Comparison of ENCODE assay signal across 8 cellular contexts in genomic region chr1:244450597-244451538, GRCh38. TPM values are rescaled to one million over a fixed set of nuclear protein-coding genes. Genes with fewer than 3 reads are reported as not detected.
DNase-seq lines count a peak whose midpoint lies in the region; ATAC-seq and TF ChIP-seq lines count a peak whose summit lies in the region.

No MANE protein-coding gene starts in this region.

- peak overlapping the region; percentile 94 for H3K27ac ChIP-seq in CD4-positive, alpha-beta memory T cell (ENCODE audit: low read depth, low read length)
- H3K27ac ChIP-seq in adrenal gland (peak overlapping the region; percentile 95 to 98 (median 96)), rectal smooth muscle tissue (ENCODE audit: low read depth, low read length) (peak overlapping the region; percentile 93)

- peak overlapping the region; percentile 88 to 99 (median 96) for H3K4me3 Mint-ChIP-seq in CD4-positive, alpha-beta memory T cell

- DNase-seq in CD4-positive, alpha-beta memory T cell = peak; percentile 62 to 76 (median 69)
- peak; percentile 55 for DNase-seq in HT1080 (ENCODE audit: low read depth)
- DNase-seq in T follicular helper cell (ENCODE audit: low read depth) = peak; percentile 39
- DNase-seq in adrenal gland = peak; percentile 58 to 74 (median 65)
- DNase-seq in left ventricle myocardium superior = peak; percentile 75

- H3K27me3 ChIP-seq in CD4-positive, alpha-beta memory T cell (ENCODE audit: insufficient read depth, low read length) = no peaks in the 10 kb centered on the region
- H3K27me3 ChIP-seq in adrenal gland (no peaks in the 10 kb centered on the region), rectal smooth muscle tissue (ENCODE audit: control insufficient read depth, insufficient read depth, low read length) (no peaks in the 10 kb centered on the region)

- no peaks in the 10 kb centered on the region for H3K9me3 Mint-ChIP-seq in CD4-positive, alpha-beta memory T cell

- H3K27ac Mint-ChIP-seq in CD4-positive, alpha-beta memory T cell = peak overlapping the region; percentile 95 to 100 (median 98)

- CTCF ChIA-PET in CD4-positive, alpha-beta memory T cell (lab: Charles Lee; ENCODE audit: partially characterized antibody) = interaction anchor here (1.1 to 1.6 kb wide), 2 partner anchors 11 to 152 kb away, joined by 3 to 6 read pairs; no protein-coding TSS in a partner anchor

- POLR2A ChIA-PET in CD4-positive, alpha-beta memory T cell (lab: Charles Lee; ENCODE audit: partially characterized antibody) = interaction anchor here (0.7 to 3.0 kb wide), 14 partner anchors 9 to 1196 kb away, joined by 3 to 29 read pairs (median 6); partner anchors contain the start of genes CATSPERE, CEP170, COX20 and HNRNPU

- 0 to 2% (median 1%) methylated on average over 17 to 41 of the region's 41 CpGs for WGBS in adrenal gland, 4 donors

- no peak for TF ChIP-seq CTCF in adrenal gland (IDR thresholded peaks at IDR 0.05)

- no peaks in the 10 kb centered on the region for H3K36me3 ChIP-seq in CD4-positive, alpha-beta memory T cell (ENCODE audit: insufficient read depth, low read length)
- H3K36me3 ChIP-seq in adrenal gland (replicated peaks in 1 of 2) (no peaks in the 10 kb centered on the region), rectal smooth muscle tissue (ENCODE audit: control insufficient read depth, insufficient read depth, low read length) (no peaks in the 10 kb centered on the region)

- H3K4me1 ChIP-seq in CD4-positive, alpha-beta memory T cell (ENCODE audit: insufficient read depth, low read length) = peaks cover 52% of the 10 kb centered on the region
- H3K4me1 ChIP-seq in adrenal gland (replicated peaks in 1 of 2) = peaks cover 0 to 50% of the 10 kb centered on the region in 2 donors
- peaks cover 33% of the 10 kb centered on the region for H3K4me1 ChIP-seq in rectal smooth muscle tissue (ENCODE audit: control insufficient read depth, insufficient read depth, low read length)

- no peaks in the 10 kb centered on the region for H3K9me3 ChIP-seq in CD4-positive, alpha-beta memory T cell (ENCODE audit: control insufficient read depth in 1 of 2, low read length in 2 of 2)
- H3K9me3 ChIP-seq in adrenal gland (replicated peaks in 1 of 3) = no peaks in the 10 kb centered on the region

- intact Hi-C loops in CD4-positive, alpha-beta memory T cell (cut with micrococcal nuclease) = loop anchor here (2.0 kb wide), 1 partner anchor 600 kb away; the partner anchor contains the start of gene AKT3
- intact Hi-C loops in adrenal gland (cut with DNase I) = loop anchor here in 1 of 2 donors (5.0 kb wide), 1 partner anchor 129 kb away; no protein-coding TSS in a partner anchor
- intact Hi-C loops in left ventricle myocardium superior (cut with micrococcal nuclease) = no loop called here

- ATAC-seq in GM19452 (IDR thresholded peaks at IDR 0.05; ENCODE audit: unreplicated experiment) = peak; percentile 3
- ATAC-seq in left ventricle myocardium superior = peak; percentile 36
- ATAC-seq in GM18520 (IDR thresholded peaks at IDR 0.05; ENCODE audit: unreplicated experiment) = no peak

- H3K27me3 Mint-ChIP-seq in CD4-positive, alpha-beta memory T cell = no peaks in the 10 kb centered on the region

- peaks cover 11 to 29% of the 10 kb centered on the region in 2 donors for H3K36me3 Mint-ChIP-seq in CD4-positive, alpha-beta memory T cell

- H3K9ac ChIP-seq in rectal smooth muscle tissue (ENCODE audit: low read length) = peak overlapping the region; percentile 84

- H3K4me3 ChIP-seq in CD4-positive, alpha-beta memory T cell (ENCODE audit: low read length in 2 of 2) = peak overlapping the region; percentile 19 to 95
- H3K4me3 ChIP-seq in adrenal gland (peak overlapping the region; percentile 51 to 92 (median 89)), rectal smooth muscle tissue (ENCODE audit: low read length) (peak overlapping the region; percentile 95)

- H3K4me1 Mint-ChIP-seq in CD4-positive, alpha-beta memory T cell = peaks cover 40 to 59% (median 46%) of the 10 kb centered on the region in 4 donors

- peak in 1 of 2 donors; percentile 36 for TF ChIP-seq POLR2A in adrenal gland (IDR thresholded peaks at IDR 0.05)

RNA-seq across cellular contexts. Expression of gene ADSS2, which starts 0.8 kb away (rescaled TPM):
- total RNA-seq in CD4-positive, alpha-beta memory T cell = 10 to 100 TPM; 60.9 to 65.4 TPM
- 10 to 100 TPM; 26.9 to 35.2 TPM for polyA plus RNA-seq in CD4-positive, alpha-beta memory T cell
- total RNA-seq in HT1080 (2014; rRNA removed; shearing (Covaris generic)) = 43.3 and 53.1 TPM in 2 replicates
- 58.8 and 65.1 TPM in 2 replicates for polyA plus RNA-seq in HT1080 (2015; cell fraction: cytosol; rRNA removed)
- 59.9 and 60.2 TPM in 2 replicates for polyA plus RNA-seq in HT1080 (2015; cell fraction: nucleus; rRNA removed)
- 10 to 100 TPM; 14.3 to 35.5 (median 27.0) TPM for total RNA-seq in adrenal gland
- 10 to 100 TPM; 13.5 to 36.0 (median 15.7) TPM for polyA plus RNA-seq in adrenal gland
- total RNA-seq in left ventricle myocardium superior = 5.1 TPM

RNA-seq across cellular contexts. Expression of gene CATSPERE, which starts 10.2 kb away (rescaled TPM):
- total RNA-seq in CD4-positive, alpha-beta memory T cell = 1 to 10 TPM; 1.4 to 2.3 TPM
- under 1 TPM in 1 of 2 donors, not detected in 1; 0.30 TPM for polyA plus RNA-seq in CD4-positive, alpha-beta memory T cell
- 0.10 TPM in 1 of 2 replicates, not detected in the other for total RNA-seq in HT1080 (2014; rRNA removed; shearing (Covaris generic))
- not detected in 2 replicates for polyA plus RNA-seq in HT1080 (2015; cell fraction: cytosol; rRNA removed)
- polyA plus RNA-seq in HT1080 (2015; cell fraction: nucleus; rRNA removed) = 0.15 TPM in 1 of 2 replicates, not detected in the other
- total RNA-seq in adrenal gland = 1 to 10 TPM in 5 of 8 donors, under 1 TPM in 3; 0.18 to 2.6 (median 1.2) TPM
- polyA plus RNA-seq in adrenal gland = 1 to 10 TPM in 1 of 3 donors, under 1 TPM in 2; 0.88 to 1.7 (median 0.91) TPM
- 0.50 TPM for total RNA-seq in left ventricle myocardium superior
